ENCODE assay signal across 16 cellular contexts in the genomic region with DNA sequence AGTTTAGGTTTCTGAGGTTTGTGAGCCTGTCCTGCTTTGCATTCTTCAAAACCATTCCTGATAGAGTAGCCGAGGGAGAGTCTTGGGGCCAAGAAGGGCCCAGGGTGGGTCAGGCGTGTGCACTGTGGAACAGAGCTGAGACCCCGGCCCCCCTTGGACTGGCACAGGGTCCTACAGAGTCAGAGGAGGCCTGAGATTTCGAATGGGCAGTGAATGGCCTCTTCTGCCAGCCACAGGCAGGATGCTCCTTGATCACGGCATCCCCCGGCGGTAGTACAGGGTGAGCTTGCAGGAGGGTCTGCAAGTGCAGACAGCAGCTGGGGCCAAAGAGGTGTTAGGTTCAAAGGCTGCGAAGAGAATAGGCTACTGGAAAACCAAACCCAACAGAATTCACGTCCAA.
"Had no signal": no experiment of that assay in that cellular context is flagged by ENCODE, and none has a peak within 500 bp of the region (broad histone marks: within the 10 kb centered on the region; RNA-seq: fewer than 3 reads in every experiment).

No MANE protein-coding gene starts in this region.

- H3K4me3 ChIP-seq: body of pancreas, esophagus muscularis mucosa, lung had no signal

- H3K27ac ChIP-seq: body of pancreas, coronary artery, esophagus muscularis mucosa had no signal

- H3K27me3 ChIP-seq: body of pancreas, esophagus muscularis mucosa had no signal

- ATAC-seq: activated CD4-positive, CD25-positive, alpha-beta regulatory T cell treated with anti-CD3 and anti-CD28 coated beads, Interleukin-2, amount 50 U/mL, for 24 hours; body of pancreas; T-cell had no signal

- H3K27me3 Mint-ChIP-seq: T-cell had no signal

- H3K9me3 ChIP-seq: body of pancreas, esophagus muscularis mucosa had no signal

- DNase-seq: activated CD4-positive, alpha-beta T cell treated with anti-CD3 and anti-CD28 coated beads, Interleukin-2, amount 50 U/mL, for 48 hours; activated CD8-positive, alpha-beta memory T cell treated with anti-CD3 and anti-CD28 coated beads, Interleukin-2, amount 50 U/mL, for 4 hours; activated T-cell treated with anti-CD3 and anti-CD28 coated beads, Interleukin-2, amount 50 U/mL, for 48 hours; amygdala; body of pancreas; central memory CD4-positive, alpha-beta T cell; midbrain; stimulated activated CD4-positive, alpha-beta T cell treated with anti-CD3 and anti-CD28 coated beads, Interleukin-2, amount 100 ng/mL, for 48 hours; stimulated activated naive CD4-positive, alpha-beta T cell; T-cell; T1000; trophoblast cell had no signal

- H3K27ac Mint-ChIP-seq: T-cell had no signal

- H3K9me3 Mint-ChIP-seq: T-cell had no signal
